In the genomic region with DNA sequence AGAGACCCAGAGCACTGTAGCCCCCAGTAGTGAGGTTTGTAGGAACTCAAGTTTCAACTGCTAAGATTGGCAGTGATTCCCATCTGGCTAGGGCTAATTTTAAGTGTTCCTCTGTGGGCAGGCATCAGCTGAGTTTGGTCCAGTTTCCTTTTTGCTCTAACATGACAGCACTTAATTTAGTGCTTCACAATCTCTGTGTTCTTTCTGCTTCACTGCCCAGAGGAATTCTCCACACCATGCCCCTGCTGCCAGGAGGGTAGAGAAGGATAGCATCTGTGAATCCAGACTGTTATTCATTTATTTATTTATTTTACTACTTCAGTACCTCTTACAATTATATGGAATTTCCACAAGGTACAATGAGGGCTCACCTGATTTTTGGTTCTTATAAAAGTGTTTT, we compare ENCODE assay signal across 18 cellular contexts.
DNase-seq lines count a peak whose midpoint lies in the region; ATAC-seq and TF ChIP-seq lines count a peak whose summit lies in the region.
"Had no signal": no experiment of that assay in that cellular context is flagged by ENCODE, and none has a peak within 500 bp of the region (broad histone marks: within the 10 kb centered on the region; RNA-seq: fewer than 3 reads in every experiment).

No MANE protein-coding gene starts in this region.

- no peak for TF ChIP-seq CTCF in kidney epithelial cell (IDR thresholded peaks at IDR 0.05; ENCODE audit: insufficient read depth, low read length, poor library complexity, severe bottlenecking)

- H3K27ac ChIP-seq in effector memory CD4-positive, alpha-beta T cell (ENCODE audit: insufficient read depth, low read length, poor library complexity, severe bottlenecking), result no peak overlapping the region
- H3K27ac ChIP-seq: Peyer's patch had no signal

- H3K36me3 ChIP-seq in adipocyte (ENCODE audit: control insufficient read depth, insufficient read depth, low read length, severe bottlenecking) (no peaks in the 10 kb centered on the region), kidney epithelial cell (ENCODE audit: control insufficient read depth, insufficient read depth, low read length) (no peaks in the 10 kb centered on the region)
- H3K36me3 ChIP-seq in effector memory CD4-positive, alpha-beta T cell (ENCODE audit: control insufficient read depth, insufficient read depth, low read length), result no peaks in the 10 kb centered on the region
- H3K36me3 ChIP-seq: Peyer's patch had no signal

- no peak for ATAC-seq in stimulated activated naive CD8-positive, alpha-beta T cell treated with anti-CD3 and anti-CD28 coated beads, Interleukin-15, Interleukin-2, amounts not matched to agents 100 U/mL and 50 U/mL, for 24 hours
- no peak for ATAC-seq in HG02885 (IDR thresholded peaks at IDR 0.05; ENCODE audit: poor library complexity, unreplicated experiment)
- ATAC-seq: GM23338, SK-N-SH treated with all-trans-retinoic acid at 6 μM for 48 hours had no signal

- no peak overlapping the region for H3K9ac ChIP-seq in adipocyte (ENCODE audit: low read length)

- no peaks in the 10 kb centered on the region for H3K4me1 ChIP-seq in adipocyte (ENCODE audit: control insufficient read depth, insufficient read depth, low read length)
- no peaks in the 10 kb centered on the region for H3K4me1 ChIP-seq in effector memory CD4-positive, alpha-beta T cell (ENCODE audit: control insufficient read depth, insufficient read depth, low read length, poor library complexity, severe bottlenecking)
- H3K4me1 ChIP-seq: Peyer's patch had no signal

- DNase-seq in A172 (ENCODE audit: low spot score) (peak; percentile 25), HK-2 (ENCODE audit: unreplicated experiment) (peak; percentile 22), adipocyte (ENCODE audit: low read depth) (peak; percentile 44), kidney epithelial cell (ENCODE audit: low read depth) (peak; percentile 47)
- no peak for DNase-seq in stimulated activated naive CD8-positive, alpha-beta T cell treated with anti-CD3 and anti-CD28 coated beads, Interleukin-15, Interleukin-2, amounts not matched to agents 100 U/mL and 50 U/mL, for 24 hours
- no peak for DNase-seq in activated CD4-positive, alpha-beta T cell treated with anti-CD3 and anti-CD28 coated beads, Interleukin-2, amount 50 U/mL, for 4 hours
- no peak for DNase-seq in effector memory CD4-positive, alpha-beta T cell
- DNase-seq: 8988T, Calu3, IMR-90, MV-4-11, NCI-H1436, NCI-H82, Peyer's patch, SHP77 had no signal

- no peaks in the 10 kb centered on the region for H3K9me3 ChIP-seq in adipocyte (ENCODE audit: control insufficient read depth, low read length)
- no peaks in the 10 kb centered on the region for H3K9me3 ChIP-seq in effector memory CD4-positive, alpha-beta T cell (ENCODE audit: control insufficient read depth, low read length)
- H3K9me3 ChIP-seq: Peyer's patch had no signal

- H3K27me3 ChIP-seq in adipocyte (replicated peaks; ENCODE audit: control insufficient read depth, insufficient read depth, low read length) (no peaks in the 10 kb centered on the region), kidney epithelial cell (ENCODE audit: control insufficient read depth, insufficient read depth, low read length) (no peaks in the 10 kb centered on the region)
- no peaks in the 10 kb centered on the region for H3K27me3 ChIP-seq in effector memory CD4-positive, alpha-beta T cell (replicated peaks; ENCODE audit: control insufficient read depth, insufficient read depth, low read length, poor library complexity, severe bottlenecking)
- H3K27me3 ChIP-seq: Peyer's patch had no signal

- H3K4me3 ChIP-seq in adipocyte (ENCODE audit: low read length) (no peak overlapping the region), kidney epithelial cell (ENCODE audit: low read depth, low read length) (no peak overlapping the region)
- H3K4me3 ChIP-seq in effector memory CD4-positive, alpha-beta T cell (ENCODE audit: insufficient read depth, low read depth, low read length, poor library complexity, severe bottlenecking), result no peak overlapping the region
- H3K4me3 ChIP-seq: GM23338, Peyer's patch had no signal

Comparison
In these comparisons a context has a peak if more than half of its experiments do, and no peak if none do; other contexts are left out.
1. DNase-seq: peak in A172 (single experiment), HK-2 (single experiment), adipocyte (single experiment) and kidney epithelial cell (single experiment); none in stimulated activated naive CD8-positive, alpha-beta T cell treated with anti-CD3 and anti-CD28 coated beads, Interleukin-15, Interleukin-2, amounts not matched to agents 100 U/mL and 50 U/mL, for 24 hours (single experiment), activated CD4-positive, alpha-beta T cell treated with anti-CD3 and anti-CD28 coated beads, Interleukin-2, amount 50 U/mL, for 4 hours (0 of 2) and effector memory CD4-positive, alpha-beta T cell (0 of 3).